ENCODE assay signal across 15 cellular contexts in the genomic region with DNA sequence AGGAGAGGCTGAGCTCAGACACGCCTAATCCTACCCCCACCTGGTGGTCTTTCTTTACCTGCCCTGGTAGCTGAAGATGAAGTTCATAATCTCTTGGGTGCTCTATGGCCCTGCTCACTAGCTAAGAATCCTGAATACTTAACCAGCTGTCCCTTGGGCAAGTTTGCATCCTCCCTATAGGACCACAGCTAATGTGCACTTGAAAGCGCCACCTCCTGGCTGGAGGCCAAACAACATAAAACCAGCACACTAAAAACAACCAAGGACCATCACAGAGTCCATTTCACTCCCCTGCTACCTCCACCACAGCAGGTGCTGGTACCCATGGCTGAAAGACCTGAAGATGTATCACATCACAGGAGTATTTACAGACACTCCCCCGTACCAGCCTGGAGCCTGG.
DNase-seq lines count a peak whose midpoint lies in the region; ATAC-seq, FAIRE-seq and TF ChIP-seq lines count a peak whose summit lies in the region.
"Had no signal": no experiment of that assay in that cellular context is flagged by ENCODE, and none has a peak within 500 bp of the region (broad histone marks: within the 10 kb centered on the region; RNA-seq: fewer than 3 reads in every experiment).

No MANE protein-coding gene starts in this region.

- H3K27ac Mint-ChIP-seq in activated naive CD8-positive, alpha-beta T cell treated with anti-CD3 and anti-CD28 coated beads, Interleukin-2, amount 50 U/mL, for 24 hours: no peak overlapping the region
- H3K27ac Mint-ChIP-seq in activated naive CD8-positive, alpha-beta T cell treated with anti-CD3 and anti-CD28 coated beads for 36 hours: no peak overlapping the region
- no peak overlapping the region for H3K27ac Mint-ChIP-seq in chondrocyte (ENCODE audit: unreplicated experiment)
- no peak overlapping the region for H3K27ac Mint-ChIP-seq in stimulated activated effector memory CD8-positive, alpha-beta T cell treated with anti-CD3 and anti-CD28 coated beads, Interleukin-12 subunit alpha, Interleukin-12 subunit beta, amount 100 ng/mL, for 72 hours
- H3K27ac Mint-ChIP-seq: HFFc6; natural killer cell treated with Interleukin-12 subunit alpha and Interleukin-12 subunit beta and Interleukin-15 and Interleukin-18, amount 100 ng/mL, for 72 hours had no signal

- H3K4me3 Mint-ChIP-seq in activated naive CD8-positive, alpha-beta T cell treated with anti-CD3 and anti-CD28 coated beads, Interleukin-2, amount 50 U/mL, for 24 hours: no peak overlapping the region
- no peak overlapping the region for H3K4me3 Mint-ChIP-seq in activated naive CD8-positive, alpha-beta T cell treated with anti-CD3 and anti-CD28 coated beads for 36 hours
- H3K4me3 Mint-ChIP-seq in chondrocyte (ENCODE audit: unreplicated experiment): no peak overlapping the region
- H3K4me3 Mint-ChIP-seq in stimulated activated effector memory CD8-positive, alpha-beta T cell treated with anti-CD3 and anti-CD28 coated beads, Interleukin-12 subunit alpha, Interleukin-12 subunit beta, amount 100 ng/mL, for 72 hours: no peak overlapping the region
- H3K4me3 Mint-ChIP-seq: HFFc6; natural killer cell treated with Interleukin-12 subunit alpha and Interleukin-12 subunit beta and Interleukin-15 and Interleukin-18, amount 100 ng/mL, for 72 hours had no signal

- no peak for TF ChIP-seq POLR2A in GM12891 (IDR thresholded peaks at IDR 0.05; ENCODE audit: low read depth, low read length)

- peaks cover 5% of the 10 kb centered on the region for H3K27me3 Mint-ChIP-seq in activated naive CD8-positive, alpha-beta T cell treated with anti-CD3 and anti-CD28 coated beads, Interleukin-2, amount 50 U/mL, for 24 hours
- peaks cover 7% of the 10 kb centered on the region for H3K27me3 Mint-ChIP-seq in activated naive CD8-positive, alpha-beta T cell treated with anti-CD3 and anti-CD28 coated beads for 36 hours
- H3K27me3 Mint-ChIP-seq in chondrocyte (ENCODE audit: low read depth): no peaks in the 10 kb centered on the region

- no peak overlapping the region for H3K27ac ChIP-seq in neutrophil

- peak; percentile 14 for DNase-seq in activated naive CD8-positive, alpha-beta T cell treated with anti-CD3 and anti-CD28 coated beads, Interleukin-2, amount 50 U/mL, for 24 hours
- no peak for DNase-seq in activated naive CD8-positive, alpha-beta T cell treated with anti-CD3 and anti-CD28 coated beads for 36 hours
- no peak for DNase-seq in GM12891 (ENCODE audit: insufficient read length, low spot score)
- DNase-seq in SK-MEL-5 (ENCODE audit: low read depth, low spot score): peak; percentile 41
- DNase-seq in chondrocyte (ENCODE audit: low spot score): no peak
- no peak for DNase-seq in stimulated activated effector memory CD8-positive, alpha-beta T cell treated with anti-CD3 and anti-CD28 coated beads, Interleukin-12 subunit alpha, Interleukin-12 subunit beta, amount 100 ng/mL, for 72 hours (ENCODE audit: low spot score in 2 of 2)
- no peak for DNase-seq in NCI-H1417 treated with DMSO at 0.1 percent for 48 hours (lab: John Stamatoyannopoulos, UW)
- DNase-seq: HFFc6, NCI-H1105 treated with DMSO at 0.1 percent for 48 hours, NCI-H510A treated with DMSO at 0.1 percent for 48 hours, right cardiac atrium had no signal

- no peaks in the 10 kb centered on the region for H3K36me3 Mint-ChIP-seq in activated naive CD8-positive, alpha-beta T cell treated with anti-CD3 and anti-CD28 coated beads, Interleukin-2, amount 50 U/mL, for 24 hours (ENCODE audit: low read depth)
- H3K36me3 Mint-ChIP-seq in activated naive CD8-positive, alpha-beta T cell treated with anti-CD3 and anti-CD28 coated beads for 36 hours: no peaks in the 10 kb centered on the region
- no peaks in the 10 kb centered on the region for H3K36me3 Mint-ChIP-seq in chondrocyte (ENCODE audit: low read depth)
- H3K36me3 Mint-ChIP-seq in stimulated activated effector memory CD8-positive, alpha-beta T cell treated with anti-CD3 and anti-CD28 coated beads, Interleukin-12 subunit alpha, Interleukin-12 subunit beta, amount 100 ng/mL, for 72 hours: no peaks in the 10 kb centered on the region

- in situ Hi-C loops in SK-MEL-5 (cut with HindIII; ENCODE audit: low pct_unique_long_range_greater_than_20kb, low sequenced_read_pairs): no loop called here

- ATAC-seq in activated naive CD8-positive, alpha-beta T cell treated with anti-CD3 and anti-CD28 coated beads, Interleukin-2, amount 50 U/mL, for 24 hours: no peak
- no peak for ATAC-seq in stimulated activated effector memory CD8-positive, alpha-beta T cell treated with anti-CD3 and anti-CD28 coated beads, Interleukin-12 subunit alpha, Interleukin-12 subunit beta, amount 100 ng/mL, for 72 hours
- ATAC-seq: natural killer cell treated with Interleukin-12 subunit alpha and Interleukin-12 subunit beta and Interleukin-15 and Interleukin-18, amount 100 ng/mL, for 72 hours; right cardiac atrium; Right ventricle myocardium inferior had no signal

- H3K9me3 Mint-ChIP-seq in activated naive CD8-positive, alpha-beta T cell treated with anti-CD3 and anti-CD28 coated beads, Interleukin-2, amount 50 U/mL, for 24 hours: peaks cover 24% of the 10 kb centered on the region
- H3K9me3 Mint-ChIP-seq in activated naive CD8-positive, alpha-beta T cell treated with anti-CD3 and anti-CD28 coated beads for 36 hours: peaks cover 13% of the 10 kb centered on the region
- H3K9me3 Mint-ChIP-seq in chondrocyte (ENCODE audit: low read depth): peaks cover 42% of the 10 kb centered on the region
- H3K9me3 Mint-ChIP-seq in stimulated activated effector memory CD8-positive, alpha-beta T cell treated with anti-CD3 and anti-CD28 coated beads, Interleukin-12 subunit alpha, Interleukin-12 subunit beta, amount 100 ng/mL, for 72 hours: peaks cover 7% of the 10 kb centered on the region

- peak; percentile 16 for FAIRE-seq in GM12891 (lab: Jason Lieb, UNC)
- FAIRE-seq: TTC549 had no signal

- TF ChIP-seq CTCF in neutrophil (IDR thresholded peaks at IDR 0.05) (peak; percentile 20), chondrocyte (IDR thresholded peaks at IDR 0.05) (no peak)

- no peaks in the 10 kb centered on the region for H3K36me3 ChIP-seq in neutrophil

- H3K4me1 Mint-ChIP-seq in activated naive CD8-positive, alpha-beta T cell treated with anti-CD3 and anti-CD28 coated beads, Interleukin-2, amount 50 U/mL, for 24 hours: no peaks in the 10 kb centered on the region
- no peaks in the 10 kb centered on the region for H3K4me1 Mint-ChIP-seq in activated naive CD8-positive, alpha-beta T cell treated with anti-CD3 and anti-CD28 coated beads for 36 hours
- H3K4me1 Mint-ChIP-seq in chondrocyte (ENCODE audit: low read depth): no peaks in the 10 kb centered on the region
- H3K4me1 Mint-ChIP-seq in stimulated activated effector memory CD8-positive, alpha-beta T cell treated with anti-CD3 and anti-CD28 coated beads, Interleukin-12 subunit alpha, Interleukin-12 subunit beta, amount 100 ng/mL, for 72 hours: no peaks in the 10 kb centered on the region

- no peaks in the 10 kb centered on the region for H3K9me3 ChIP-seq in neutrophil

- no peaks in the 10 kb centered on the region for H3K27me3 ChIP-seq in neutrophil

- H3K4me3 ChIP-seq in neutrophil (ENCODE audit: low read depth in 1 of 2, low read length in 1 of 2): no peak overlapping the region

- no peaks in the 10 kb centered on the region for H3K4me1 ChIP-seq in neutrophil (ENCODE audit: control insufficient read depth in 1 of 2, insufficient read depth in 1 of 2, low read depth in 1 of 2, low read length in 1 of 2)

TF ChIP-seq in GM12891, 5 proteins besides CTCF, POLR2A, EP300 and RAD21:
- no peak for TF ChIP-seq SPI1 (IDR thresholded peaks at IDR 0.05; ENCODE audit: low read depth, low read length)
- TF ChIP-seq TAF1 (IDR thresholded peaks at IDR 0.05; ENCODE audit: low read depth, low read length): no peak
- no peak for TF ChIP-seq POU2F2 (IDR thresholded peaks at IDR 0.05; ENCODE audit: low read depth, low read length)
- TF ChIP-seq POLR2AphosphoS5 (IDR thresholded peaks at IDR 0.05; ENCODE audit: low read depth, low read length): no peak
- TF ChIP-seq PAX5 (IDR thresholded peaks at IDR 0.05; ENCODE audit: insufficient read depth, low read length, severe bottlenecking): no peak

Comparison
In these comparisons a context has a peak if more than half of its experiments do, and no peak if none do; other contexts are left out.
1. DNase-seq: peak in activated naive CD8-positive, alpha-beta T cell treated with anti-CD3 and anti-CD28 coated beads, Interleukin-2, amount 50 U/mL, for 24 hours (single experiment) and SK-MEL-5 (single experiment); none in activated naive CD8-positive, alpha-beta T cell treated with anti-CD3 and anti-CD28 coated beads for 36 hours (single experiment), GM12891 (single experiment), chondrocyte (single experiment), stimulated activated effector memory CD8-positive, alpha-beta T cell treated with anti-CD3 and anti-CD28 coated beads, Interleukin-12 subunit alpha, Interleukin-12 subunit beta, amount 100 ng/mL, for 72 hours (0 of 2) and NCI-H1417 treated with DMSO at 0.1 percent for 48 hours (single experiment).